1 cellular context compared by ENCODE assay signal in genomic region chr22:50530280-50530856, GRCh38.
TF ChIP-seq lines count a peak whose summit lies in the region.

No MANE protein-coding gene starts in this region.

TF ChIP-seq in HepG2, 621 proteins besides CTCF, POLR2A, EP300 and RAD21 (continued from another document and continues in another):
- TF ChIP-seq MAF1 (CRISPR knock-in tag; IDR thresholded peaks at IDR 0.05; ENCODE audit: borderline replicate concordance) = 0 out of 2 replicates have a peak, but pooled peaks have one; percentile 28
- peak; percentile 89 for TF ChIP-seq ZBTB25 (CRISPR knock-in tag; IDR thresholded peaks at IDR 0.05)
- no peak for TF ChIP-seq DZIP1 (CRISPR knock-in tag; IDR thresholded peaks at IDR 0.05)
- no peak for TF ChIP-seq CBX1 (IDR thresholded peaks at IDR 0.05; ENCODE audit: low read depth)
- TF ChIP-seq MNT (IDR thresholded peaks at IDR 0.05) = 0 out of 2 replicates have a peak, but pooled peaks have one; percentile 21
- TF ChIP-seq CHCHD3 (CRISPR knock-in tag; IDR thresholded peaks at IDR 0.05) = no peak
- no peak for TF ChIP-seq NCOA1 (CRISPR knock-in tag; IDR thresholded peaks at IDR 0.05)
- TF ChIP-seq ZNF564 (CRISPR knock-in tag; IDR thresholded peaks at IDR 0.05) = peak; percentile 37; the same call in 1 of the 2 replicates
- TF ChIP-seq SMYD3 (CRISPR knock-in tag; IDR thresholded peaks at IDR 0.05) = no peak
- no peak for TF ChIP-seq ZNF530 (CRISPR knock-in tag; IDR thresholded peaks at IDR 0.05; ENCODE audit: low read depth)
- TF ChIP-seq ZNF577 (CRISPR knock-in tag; IDR thresholded peaks at IDR 0.05; ENCODE audit: borderline replicate concordance, low read depth) = no peak
- TF ChIP-seq XBP1 (CRISPR knock-in tag; IDR thresholded peaks at IDR 0.05) = no peak
- peak; percentile 35; the same call in 1 of the 2 replicates for TF ChIP-seq FOXM1 (CRISPR knock-in tag; IDR thresholded peaks at IDR 0.05)
- TF ChIP-seq ISL2 (CRISPR knock-in tag; IDR thresholded peaks at IDR 0.05) = peak; percentile 53
- no peak for TF ChIP-seq SMAD9 (CRISPR knock-in tag; IDR thresholded peaks at IDR 0.05)
- TF ChIP-seq NBN (conservative IDR thresholded peaks at IDR 0.05) = no peak
- no peak for TF ChIP-seq ZNF75D (CRISPR knock-in tag; IDR thresholded peaks at IDR 0.05; ENCODE audit: borderline replicate concordance)
- TF ChIP-seq HHEX (CRISPR knock-in tag; IDR thresholded peaks at IDR 0.05) = no peak
- TF ChIP-seq E2F1 (CRISPR knock-in tag; IDR thresholded peaks at IDR 0.05) = peak; percentile 79
- TF ChIP-seq ZNF3 (CRISPR knock-in tag; IDR thresholded peaks at IDR 0.05) = no peak; the same call in 1 of the 2 replicates
- TF ChIP-seq THAP8 (CRISPR knock-in tag; IDR thresholded peaks at IDR 0.05; ENCODE audit: borderline replicate concordance) = no peak
- TF ChIP-seq MYC (CRISPR knock-in tag; IDR thresholded peaks at IDR 0.05; ENCODE audit: borderline replicate concordance) = peak; percentile 94
- TF ChIP-seq HOXD1 (CRISPR knock-in tag; IDR thresholded peaks at IDR 0.05) = 0 out of 2 replicates have a peak, but pooled peaks have one; percentile 36
- TF ChIP-seq ZNF414 (CRISPR knock-in tag; IDR thresholded peaks at IDR 0.05) = no peak
- no peak; the same call in 1 of the 2 replicates for TF ChIP-seq DR1 (CRISPR knock-in tag; IDR thresholded peaks at IDR 0.05)
- TF ChIP-seq PHB2 (IDR thresholded peaks at IDR 0.05; ENCODE audit: partially characterized antibody) = no peak
- peak; percentile 35; the same call in 1 of the 2 replicates for TF ChIP-seq FIP1L1 (IDR thresholded peaks at IDR 0.05; ENCODE audit: borderline replicate concordance, insufficient read depth, low read depth, low read length)
- TF ChIP-seq CREM (IDR thresholded peaks at IDR 0.05) = no peak
- TF ChIP-seq CREM (CRISPR knock-in tag; IDR thresholded peaks at IDR 0.05) = no peak
- no peak for TF ChIP-seq ZNF292 (CRISPR knock-in tag; IDR thresholded peaks at IDR 0.05; ENCODE audit: borderline replicate concordance, low read depth)
- TF ChIP-seq MED8 (CRISPR knock-in tag; IDR thresholded peaks at IDR 0.05; ENCODE audit: insufficient replicate concordance) = peak; percentile 37
- TF ChIP-seq HES4 (CRISPR knock-in tag; IDR thresholded peaks at IDR 0.05; ENCODE audit: borderline replicate concordance) = 0 out of 2 replicates have a peak, but pooled peaks have one; percentile 31
- no peak for TF ChIP-seq THAP7 (CRISPR knock-in tag; IDR thresholded peaks at IDR 0.05)
- TF ChIP-seq ZFP41 (CRISPR knock-in tag; IDR thresholded peaks at IDR 0.05; ENCODE audit: borderline replicate concordance) = no peak
- TF ChIP-seq ZFP37 (CRISPR knock-in tag; IDR thresholded peaks at IDR 0.05; ENCODE audit: borderline replicate concordance) = no peak
- TF ChIP-seq SETDB1 (CRISPR knock-in tag; IDR thresholded peaks at IDR 0.05; ENCODE audit: borderline replicate concordance) = no peak
- TF ChIP-seq ZNF605 (CRISPR knock-in tag; IDR thresholded peaks at IDR 0.05) = no peak; the same call in none of the 2 replicates
- peak; percentile 78 for TF ChIP-seq PAXIP1 (CRISPR knock-in tag; conservative IDR thresholded peaks at IDR 0.05)
- TF ChIP-seq SOX6 (IDR thresholded peaks at IDR 0.05) = no peak
- peak; percentile 63 for TF ChIP-seq SOX6 (CRISPR knock-in tag; IDR thresholded peaks at IDR 0.05)
- peak; percentile 5; the same call in 1 of the 2 replicates for TF ChIP-seq ZNF556 (CRISPR knock-in tag; IDR thresholded peaks at IDR 0.05; ENCODE audit: borderline replicate concordance)
- TF ChIP-seq ZSCAN5A (CRISPR knock-in tag; IDR thresholded peaks at IDR 0.05; ENCODE audit: borderline replicate concordance) = no peak
- no peak for TF ChIP-seq KLF15 (CRISPR knock-in tag; IDR thresholded peaks at IDR 0.05; ENCODE audit: borderline replicate concordance)
- no peak for TF ChIP-seq ZNF576 (CRISPR knock-in tag; IDR thresholded peaks at IDR 0.05)
- TF ChIP-seq ZFY (CRISPR knock-in tag; IDR thresholded peaks at IDR 0.05) = peak; percentile 86
- no peak for TF ChIP-seq PRDM10 (CRISPR knock-in tag; IDR thresholded peaks at IDR 0.05; ENCODE audit: low read depth)
- no peak for TF ChIP-seq HCFC1 (IDR thresholded peaks at IDR 0.05; ENCODE audit: low read depth, low read length)
- no peak for TF ChIP-seq ZFP82 (CRISPR knock-in tag; IDR thresholded peaks at IDR 0.05; ENCODE audit: borderline replicate concordance)
- no peak for TF ChIP-seq RARG (CRISPR knock-in tag; IDR thresholded peaks at IDR 0.05; ENCODE audit: low read depth)
- TF ChIP-seq ZNF644 (CRISPR knock-in tag; IDR thresholded peaks at IDR 0.05; ENCODE audit: low read depth) = no peak
